Comparison of ENCODE assay signal across 34 cellular contexts in genomic region chr12:78305808-78306207, GRCh38.
"Had no signal": no experiment of that assay in that cellular context is flagged by ENCODE, and none has a peak within 500 bp of the region (broad histone marks: within the 10 kb centered on the region; RNA-seq: fewer than 3 reads in every experiment).

No MANE protein-coding gene starts in this region.

- H3K36me3 ChIP-seq: MG63 had no signal

- H3K9ac ChIP-seq: KMS-11 had no signal

- H3K4me2 ChIP-seq: KMS-11 had no signal

- H3K27ac ChIP-seq: KMS-11 had no signal

- H3K27me3 ChIP-seq: MG63 had no signal

- DNase-seq: Karpas-422, Kasumi-1, MG63, MM.1S, MV-4-11, NCI-H1048, NCI-H1092, NCI-H1092 treated with DMSO at 0.1 percent for 48 hours, NCI-H1105, NCI-H1105 treated with DMSO at 0.1 percent for 48 hours, NCI-H1417, NCI-H1417 treated with DMSO at 0.1 percent for 48 hours, NCI-H1436, NCI-H1436 treated with DMSO at 0.1 percent for 48 hours, NCI-H146, NCI-H1694, NCI-H1694 treated with DMSO at 0.1 percent for 48 hours, NCI-H187, NCI-H187 treated with DMSO at 0.1 percent for 48 hours, NCI-H1930, NCI-H2029, NCI-H2029 treated with DMSO at 0.1 percent for 48 hours, NCI-H2081, NCI-H2081 treated with DMSO at 0.1 percent for 48 hours, NCI-H2107, NCI-H2171, NCI-H2171 treated with DMSO at 0.1 percent for 48 hours, NCI-H2227 treated with DMSO at 0.1 percent for 48 hours, NCI-H226, NCI-H345, NCI-H446, NCI-H446 treated with DMSO at 0.1 percent for 48 hours, NCI-H510A treated with DMSO at 0.1 percent for 48 hours had no signal

- H3K9me3 ChIP-seq: MG63 had no signal

- H3K4me3 ChIP-seq: MG63 had no signal
